ENCODE assay signal across 28 cellular contexts in genomic region chr9:71191708-71192107, GRCh38.
"Had no signal": no experiment of that assay in that cellular context is flagged by ENCODE, and none has a peak within 500 bp of the region (broad histone marks: within the 10 kb centered on the region; RNA-seq: fewer than 3 reads in every experiment).

No MANE protein-coding gene starts in this region.

- H3K27ac ChIP-seq: stomach, suprapubic skin, testis, thoracic aorta, thyroid gland, tibial artery, tibial nerve, transverse colon, upper lobe of left lung, upper lobe of right lung, uterus, vagina had no signal

- H3K4me1 ChIP-seq: stomach, suprapubic skin, testis, thyroid gland, tibial nerve, transverse colon, upper lobe of left lung, upper lobe of right lung, uterus, vagina had no signal

- DNase-seq: stimulated activated CD4-positive, alpha-beta T cell treated with anti-CD3 and anti-CD28 coated beads, Interleukin-2, amount 100 ng/mL, for 48 hours; stimulated activated CD4-positive, alpha-beta T cell treated with anti-CD3 and anti-CD28 coated beads, Interleukin-4, amount 100 ng/mL, for 1 hour; stimulated activated CD4-positive, alpha-beta T cell treated with anti-CD3 and anti-CD28 coated beads, Interleukin-4, amount 100 ng/mL, for 24 hours; stimulated activated CD4-positive, alpha-beta T cell treated with anti-CD3 and anti-CD28 coated beads, Interleukin-4, amount 100 ng/mL, for 4 hours; stimulated activated CD8-positive, alpha-beta memory T cell treated with anti-CD3 and anti-CD28 coated beads, Interleukin-4, amount 100 ng/mL, for 48 hours; stimulated activated naive B cell treated with anti-CD40 and anti-IgM and Interleukin-4, amounts not matched to agents 10 μg/mL and 1 μg/mL and 100 μg/mL, for 72 hours; stimulated activated naive CD4-positive, alpha-beta T cell; stimulated activated naive CD4-positive, alpha-beta T cell treated with Interleukin-2 at 50 U/mL for 16 hours; stimulated activated naive CD8-positive, alpha-beta T cell treated with anti-CD3 and anti-CD28 coated beads, Interleukin-15, amount 100 ng/mL, for 72 hours; stimulated activated naive CD8-positive, alpha-beta T cell treated with anti-CD3 and anti-CD28 coated beads, Interleukin-15, Interleukin-2, amounts not matched to agents 100 U/mL and 50 U/mL, for 24 hours; stomach; substantia nigra; testis; thyroid gland; tibial artery; transverse colon; trophoblast cell; upper lobe of left lung; upper lobe of right lung; uterus had no signal

- H3K27me3 Mint-ChIP-seq: stimulated activated memory B cell treated with anti-CD40 and anti-IgM and Interleukin-4, amounts not matched to agents 10 μg/mL and 1 μg/mL and 100 μg/mL, for 72 hours; stimulated activated naive B cell treated with anti-CD40 and anti-IgM and Interleukin-4, amounts not matched to agents 10 μg/mL and 1 μg/mL and 100 μg/mL, for 72 hours; stimulated activated naive CD8-positive, alpha-beta T cell treated with anti-CD3 and anti-CD28 coated beads, Interleukin-15, amount 100 ng/mL, for 72 hours; stimulated activated naive CD8-positive, alpha-beta T cell treated with anti-CD3 and anti-CD28 coated beads, Interleukin-15, Interleukin-2, amounts not matched to agents 100 ng/mL and 50 ng/mL, for 24 hours had no signal

- H3K9me3 Mint-ChIP-seq: stimulated activated naive CD8-positive, alpha-beta T cell treated with anti-CD3 and anti-CD28 coated beads, Interleukin-15, amount 100 ng/mL, for 72 hours; type B pancreatic cell had no signal

- H3K4me1 Mint-ChIP-seq: stimulated activated effector memory CD8-positive, alpha-beta T cell treated with anti-CD3 and anti-CD28 coated beads, Interleukin-12 subunit alpha, Interleukin-12 subunit beta, amount 100 ng/mL, for 72 hours; stimulated activated memory B cell treated with anti-CD40 and anti-IgM and Interleukin-4, amounts not matched to agents 10 μg/mL and 1 μg/mL and 100 μg/mL, for 72 hours; stimulated activated naive B cell treated with anti-CD40 and anti-IgM and Interleukin-4, amounts not matched to agents 10 μg/mL and 1 μg/mL and 100 μg/mL, for 72 hours; stimulated activated naive CD8-positive, alpha-beta T cell treated with anti-CD3 and anti-CD28 coated beads, Interleukin-15, amount 100 ng/mL, for 72 hours had no signal

- H3K27me3 ChIP-seq: stomach, suprapubic skin, testis, thyroid gland, tibial artery, tibial nerve, transverse colon, upper lobe of left lung, upper lobe of right lung, uterus, vagina had no signal

- H3K4me3 ChIP-seq: stomach, suprapubic skin, testis, thoracic aorta, thyroid gland, tibial artery, tibial nerve, transverse colon, upper lobe of left lung, upper lobe of right lung, uterus, vagina had no signal

- H3K4me3 Mint-ChIP-seq: stimulated activated effector memory CD8-positive, alpha-beta T cell treated with anti-CD3 and anti-CD28 coated beads, Interleukin-12 subunit alpha, Interleukin-12 subunit beta, amount 100 ng/mL, for 72 hours; stimulated activated memory B cell treated with anti-CD40 and anti-IgM and Interleukin-4, amounts not matched to agents 10 μg/mL and 1 μg/mL and 100 μg/mL, for 72 hours; stimulated activated naive B cell treated with anti-CD40 and anti-IgM and Interleukin-4, amounts not matched to agents 10 μg/mL and 1 μg/mL and 100 μg/mL, for 72 hours; stimulated activated naive CD8-positive, alpha-beta T cell treated with anti-CD3 and anti-CD28 coated beads, Interleukin-15, amount 100 ng/mL, for 72 hours; stimulated activated naive CD8-positive, alpha-beta T cell treated with anti-CD3 and anti-CD28 coated beads, Interleukin-15, Interleukin-2, amounts not matched to agents 100 ng/mL and 50 ng/mL, for 24 hours; type B pancreatic cell had no signal

- H3K36me3 ChIP-seq: stomach, suprapubic skin, thoracic aorta, thyroid gland, tibial artery, tibial nerve, transverse colon, upper lobe of left lung, upper lobe of right lung, uterus, vagina had no signal

- H3K36me3 Mint-ChIP-seq: stimulated activated effector memory CD8-positive, alpha-beta T cell treated with anti-CD3 and anti-CD28 coated beads, Interleukin-12 subunit alpha, Interleukin-12 subunit beta, amount 100 ng/mL, for 72 hours; stimulated activated memory B cell treated with anti-CD40 and anti-IgM and Interleukin-4, amounts not matched to agents 10 μg/mL and 1 μg/mL and 100 μg/mL, for 72 hours; stimulated activated naive B cell treated with anti-CD40 and anti-IgM and Interleukin-4, amounts not matched to agents 10 μg/mL and 1 μg/mL and 100 μg/mL, for 72 hours; type B pancreatic cell had no signal

- H3K27ac Mint-ChIP-seq: stimulated activated effector memory CD8-positive, alpha-beta T cell treated with anti-CD3 and anti-CD28 coated beads, Interleukin-12 subunit alpha, Interleukin-12 subunit beta, amount 100 ng/mL, for 72 hours; stimulated activated memory B cell treated with anti-CD40 and anti-IgM and Interleukin-4, amounts not matched to agents 10 μg/mL and 1 μg/mL and 100 μg/mL, for 72 hours; stimulated activated naive B cell treated with anti-CD40 and anti-IgM and Interleukin-4, amounts not matched to agents 10 μg/mL and 1 μg/mL and 100 μg/mL, for 72 hours; stimulated activated naive CD8-positive, alpha-beta T cell treated with anti-CD3 and anti-CD28 coated beads, Interleukin-15, amount 100 ng/mL, for 72 hours; stimulated activated naive CD8-positive, alpha-beta T cell treated with anti-CD3 and anti-CD28 coated beads, Interleukin-15, Interleukin-2, amounts not matched to agents 100 ng/mL and 50 ng/mL, for 24 hours; type B pancreatic cell had no signal

- ATAC-seq: stimulated activated effector memory CD8-positive, alpha-beta T cell treated with anti-CD3 and anti-CD28 coated beads, Interleukin-12 subunit alpha, Interleukin-12 subunit beta, amount 100 ng/mL, for 72 hours; stimulated activated memory B cell treated with anti-CD40 and anti-IgM and Interleukin-4, amounts not matched to agents 10 μg/mL and 1 μg/mL and 100 μg/mL, for 72 hours; stimulated activated naive B cell treated with anti-CD40 and anti-IgM and Interleukin-4, amounts not matched to agents 10 μg/mL and 1 μg/mL and 100 μg/mL, for 72 hours; stimulated activated naive CD8-positive, alpha-beta T cell treated with anti-CD3 and anti-CD28 coated beads, Interleukin-15, amount 100 ng/mL, for 72 hours; stimulated activated naive CD8-positive, alpha-beta T cell treated with anti-CD3 and anti-CD28 coated beads, Interleukin-15, Interleukin-2, amounts not matched to agents 100 U/mL and 50 U/mL, for 24 hours; upper lobe of right lung had no signal
